In the genomic region with DNA sequence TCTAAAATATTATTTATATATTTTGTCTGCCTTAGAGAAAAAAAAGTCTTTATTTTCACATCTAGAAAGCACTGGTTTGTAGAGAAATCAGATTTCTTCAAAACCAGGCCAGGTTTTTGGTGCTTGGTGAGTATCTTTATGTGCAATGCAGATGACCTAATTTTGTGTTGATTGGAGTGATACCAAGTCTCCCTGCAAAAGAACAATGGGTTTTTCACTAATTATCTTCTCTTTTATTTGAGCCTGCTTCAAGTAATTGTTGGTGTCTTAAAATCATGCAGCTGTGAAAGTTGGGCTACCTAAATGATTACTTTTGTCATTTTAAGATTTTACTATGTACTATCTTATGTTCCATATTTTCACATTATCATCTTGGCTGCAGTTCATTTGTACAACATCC, we compare ENCODE assay signal across 15 cellular contexts.
A peak's percentile ranks its signal among the peaks of the same experiment; 100 is the strongest.
DNase-seq lines count a peak whose midpoint lies in the region; ATAC-seq and TF ChIP-seq lines count a peak whose summit lies in the region.
"Had no signal": no experiment of that assay in that cellular context is flagged by ENCODE, and none has a peak within 500 bp of the region (broad histone marks: within the 10 kb centered on the region; RNA-seq: fewer than 3 reads in every experiment).

No MANE protein-coding gene starts in this region.

- no peak overlapping the region for H3K4me3 Mint-ChIP-seq in activated T-cell treated with anti-CD3 and anti-CD28 coated beads, Interleukin-2, amount 50 U/mL, for 24 hours
- H3K4me3 Mint-ChIP-seq: CD8-positive, alpha-beta memory T cell; IgD-negative memory B cell had no signal

- H3K27ac Mint-ChIP-seq in activated T-cell treated with anti-CD3 and anti-CD28 coated beads, Interleukin-2, amount 50 U/mL, for 24 hours = no peak overlapping the region
- H3K27ac Mint-ChIP-seq: CD8-positive, alpha-beta memory T cell; IgD-negative memory B cell had no signal

- no peaks in the 10 kb centered on the region for H3K4me1 Mint-ChIP-seq in activated T-cell treated with anti-CD3 and anti-CD28 coated beads, Interleukin-2, amount 50 U/mL, for 24 hours (ENCODE audit: low read depth)
- H3K4me1 Mint-ChIP-seq: CD8-positive, alpha-beta memory T cell; IgD-negative memory B cell had no signal

- no peaks in the 10 kb centered on the region for H3K27me3 Mint-ChIP-seq in activated T-cell treated with anti-CD3 and anti-CD28 coated beads, Interleukin-2, amount 50 U/mL, for 24 hours
- H3K27me3 Mint-ChIP-seq: CD8-positive, alpha-beta memory T cell; IgD-negative memory B cell had no signal

- intact Hi-C loops in cardiac septum (cut with DNase I) = loop anchor here (10.0 kb wide), 1 partner anchor 895 kb away; no protein-coding TSS in a partner anchor

- H3K4me3 ChIP-seq in cardiac fibroblast (replicated peaks in 1 of 2; ENCODE audit: low read depth in 2 of 2, low read length in 2 of 2) = no peak overlapping the region
- H3K4me3 ChIP-seq: GM12878, SJSA1 had no signal

- DNase-seq in Daoy (ENCODE audit: low read depth) (peak; percentile 33), cardiac fibroblast (ENCODE audit: low read depth in 2 of 2) (peak; percentile 33 to 65), lung microvascular endothelial cell (ENCODE audit: low read depth in 2 of 2) (peak; percentile 15 to 47), cardiac septum (ENCODE audit: low spot score) (no peak)
- no peak for DNase-seq in activated naive CD4-positive, alpha-beta T cell treated with anti-CD3 and anti-CD28 coated beads, Interleukin-2, amount 50 U/mL, for 16 hours
- no peak for DNase-seq in activated T-cell treated with anti-CD3 and anti-CD28 coated beads, Interleukin-2, amount 50 U/mL, for 24 hours
- DNase-seq: CD8-positive, alpha-beta memory T cell; DMS153; NCI-H2029 treated with DMSO at 0.1 percent for 48 hours; NK-92 treated with Interleukin-12 subunit alpha and Interleukin-12 subunit beta, amount 100 ng/mL, for 24 hours had no signal

- TF ChIP-seq CTCF in cardiac fibroblast (IDR thresholded peaks at IDR 0.05; ENCODE audit: low read depth, low read length) = no peak

- H3K36me3 Mint-ChIP-seq in activated T-cell treated with anti-CD3 and anti-CD28 coated beads, Interleukin-2, amount 50 U/mL, for 24 hours (ENCODE audit: low read depth) = no peaks in the 10 kb centered on the region
- H3K36me3 Mint-ChIP-seq: CD8-positive, alpha-beta memory T cell; IgD-negative memory B cell had no signal

- H3K9me3 Mint-ChIP-seq in activated T-cell treated with anti-CD3 and anti-CD28 coated beads, Interleukin-2, amount 50 U/mL, for 24 hours = peaks cover 2% of the 10 kb centered on the region

- ATAC-seq in GM21390 (IDR thresholded peaks at IDR 0.05; ENCODE audit: unreplicated experiment) = peak; percentile 8
- ATAC-seq in HG02678 (IDR thresholded peaks at IDR 0.05; ENCODE audit: unreplicated experiment) = no peak

Comparison
In these comparisons a context has a peak if more than half of its experiments do, and no peak if none do; other contexts are left out.
1. DNase-seq: peak in Daoy (single experiment), cardiac fibroblast (2 of 2) and lung microvascular endothelial cell (2 of 2); none in cardiac septum (single experiment), activated naive CD4-positive, alpha-beta T cell treated with anti-CD3 and anti-CD28 coated beads, Interleukin-2, amount 50 U/mL, for 16 hours (single experiment) and activated T-cell treated with anti-CD3 and anti-CD28 coated beads, Interleukin-2, amount 50 U/mL, for 24 hours (single experiment).